Comparison of ENCODE assay signal across 32 cellular contexts in genomic region chr20:12598894-12599293, GRCh38.
DNase-seq lines count a peak whose midpoint lies in the region; ATAC-seq and TF ChIP-seq lines count a peak whose summit lies in the region.
"Had no signal": no experiment of that assay in that cellular context is flagged by ENCODE, and none has a peak within 500 bp of the region (broad histone marks: within the 10 kb centered on the region; RNA-seq: fewer than 3 reads in every experiment).

No MANE protein-coding gene starts in this region.

- peak overlapping the region; percentile 17; the same call in 1 of the 2 replicates for H3K4me2 ChIP-seq in KMS-11

- H3K27me3 Mint-ChIP-seq in nephron progenitor cell (ENCODE audit: low read depth, poor library complexity): no peaks in the 10 kb centered on the region
- H3K27me3 Mint-ChIP-seq: activated CD4-positive, alpha-beta T cell treated with anti-CD3 and anti-CD28 coated beads, Interleukin-2, amount 10 ng/mL, durations not matched to agents 7 days and 5 days; activated naive CD8-positive, alpha-beta T cell treated with anti-CD3 and anti-CD28 coated beads, Interleukin-2, amount 10 ng/mL, durations not matched to agents 7 days and 5 days; CD8-positive, alpha-beta memory T cell; effector memory CD8-positive, alpha-beta T cell; T-cell had no signal

- DNase-seq in NCI-H748 (lab: John Stamatoyannopoulos, UW; ENCODE audit: unreplicated experiment) (peak; percentile 67), NCI-H748 treated with DMSO at 0.1 percent for 48 hours (lab: John Stamatoyannopoulos, UW) (no peak), NCI-H69 (lab: John Stamatoyannopoulos, UW) (peak; percentile 89), nephron progenitor cell (no peak)
- DNase-seq in stimulated activated CD4-positive, alpha-beta T cell treated with anti-CD3 and anti-CD28 coated beads, Interleukin-1b, Interleukin-23, amount 100 ng/mL, for 48 hours: no peak
- DNase-seq: ACHN; activated CD4-positive, alpha-beta T cell treated with anti-CD3 and anti-CD28 coated beads, Interleukin-2, amount 10 ng/mL, durations not matched to agents 7 days and 5 days; activated gamma-delta T cell; activated naive CD8-positive, alpha-beta T cell treated with anti-CD3 and anti-CD28 coated beads, Interleukin-2, amount 10 ng/mL, durations not matched to agents 7 days and 5 days; activated T-cell treated with anti-CD3 and anti-CD28 coated beads, Interleukin-2, amount 50 U/mL, for 1 hour; CD8-positive, alpha-beta memory T cell; central memory CD4-positive, alpha-beta T cell; cortex of kidney; effector memory CD8-positive, alpha-beta T cell; foreskin fibroblast; head of caudate nucleus; Kasumi-1; NCI-H2029 treated with DMSO at 0.1 percent for 48 hours; NCI-H446 treated with DMSO at 0.1 percent for 48 hours; ovary; Peyer's patch; stimulated activated CD4-positive, alpha-beta T cell treated with anti-CD3 and anti-CD28 coated beads, Interleukin-4, amount 100 ng/mL, for 4 hours; T-cell; tibial artery; WERI-Rb-1 had no signal

- no peak overlapping the region for H2AFZ ChIP-seq in KMS-11 (ENCODE audit: low read depth)

- no peak overlapping the region for H3K27ac ChIP-seq in KMS-11
- H3K27ac ChIP-seq: ovary, Peyer's patch, SJSA1, tibial artery, WERI-Rb-1 had no signal

- TF ChIP-seq CTCF in KMS-11 (conservative IDR thresholded peaks at IDR 0.05; ENCODE audit: low read depth, low read length) (no peak), nephron progenitor cell (IDR thresholded peaks at IDR 0.05) (no peak)

- H3K36me3 ChIP-seq in KMS-11 (ENCODE audit: insufficient read depth): no peaks in the 10 kb centered on the region
- H3K36me3 ChIP-seq: ovary, Peyer's patch, SJSA1, tibial artery, WERI-Rb-1 had no signal

- H4K20me1 ChIP-seq in KMS-11 (ENCODE audit: insufficient read depth): no peaks in the 10 kb centered on the region

- no peak overlapping the region for H3K4me3 Mint-ChIP-seq in nephron progenitor cell
- H3K4me3 Mint-ChIP-seq: activated CD4-positive, alpha-beta T cell treated with anti-CD3 and anti-CD28 coated beads, Interleukin-2, amount 10 ng/mL, durations not matched to agents 7 days and 5 days; activated naive CD8-positive, alpha-beta T cell treated with anti-CD3 and anti-CD28 coated beads, Interleukin-2, amount 10 ng/mL, durations not matched to agents 7 days and 5 days; CD8-positive, alpha-beta memory T cell; effector memory CD8-positive, alpha-beta T cell; T-cell had no signal

- no peaks in the 10 kb centered on the region for H3K9me3 Mint-ChIP-seq in nephron progenitor cell

- ATAC-seq in HG03442 (IDR thresholded peaks at IDR 0.05; ENCODE audit: unreplicated experiment): no peak
- ATAC-seq: effector memory CD8-positive, alpha-beta T cell; esophagus mucosa; HCT116; HepG2; left lobe of liver; T-cell had no signal

- H3K4me3 ChIP-seq in KMS-11 (IDR thresholded peaks at IDR 0.05; ENCODE audit: insufficient read depth, low read depth, low read length): no peak overlapping the region
- H3K4me3 ChIP-seq: ovary, Peyer's patch, SJSA1, tibial artery had no signal

- H3K27me3 ChIP-seq in KMS-11 (ENCODE audit: insufficient read depth, low read depth): no peaks in the 10 kb centered on the region
- H3K27me3 ChIP-seq: ovary, Peyer's patch, SJSA1, tibial artery had no signal

- H3K79me2 ChIP-seq in KMS-11 (ENCODE audit: insufficient read depth, low read depth): no peaks in the 10 kb centered on the region

- peak overlapping the region; percentile 8 for H3K27ac Mint-ChIP-seq in nephron progenitor cell
- H3K27ac Mint-ChIP-seq: activated CD4-positive, alpha-beta T cell treated with anti-CD3 and anti-CD28 coated beads, Interleukin-2, amount 10 ng/mL, durations not matched to agents 7 days and 5 days; activated naive CD8-positive, alpha-beta T cell treated with anti-CD3 and anti-CD28 coated beads, Interleukin-2, amount 10 ng/mL, durations not matched to agents 7 days and 5 days; CD8-positive, alpha-beta memory T cell; effector memory CD8-positive, alpha-beta T cell; T-cell had no signal

- H3K36me3 Mint-ChIP-seq in nephron progenitor cell (ENCODE audit: low read depth): no peaks in the 10 kb centered on the region
- H3K36me3 Mint-ChIP-seq: activated naive CD8-positive, alpha-beta T cell treated with anti-CD3 and anti-CD28 coated beads, Interleukin-2, amount 10 ng/mL, durations not matched to agents 7 days and 5 days; CD8-positive, alpha-beta memory T cell; T-cell had no signal

- H3K4me1 ChIP-seq in KMS-11 (ENCODE audit: low read depth, poor library complexity, severe bottlenecking): peaks cover 30% of the 10 kb centered on the region
- H3K4me1 ChIP-seq: Peyer's patch, SJSA1, tibial artery had no signal

- H3K9ac ChIP-seq in KMS-11: no peak overlapping the region

- H3K4me1 Mint-ChIP-seq in nephron progenitor cell: peaks cover 30% of the 10 kb centered on the region
- H3K4me1 Mint-ChIP-seq: activated CD4-positive, alpha-beta T cell treated with anti-CD3 and anti-CD28 coated beads, Interleukin-2, amount 10 ng/mL, durations not matched to agents 7 days and 5 days; activated naive CD8-positive, alpha-beta T cell treated with anti-CD3 and anti-CD28 coated beads, Interleukin-2, amount 10 ng/mL, durations not matched to agents 7 days and 5 days; T-cell had no signal

Comparison
In these comparisons a context has a peak if more than half of its experiments do, and no peak if none do; other contexts are left out.
1. DNase-seq: peak in NCI-H748 (single experiment) and NCI-H69 (single experiment); none in NCI-H748 treated with DMSO at 0.1 percent for 48 hours (single experiment), nephron progenitor cell (single experiment) and stimulated activated CD4-positive, alpha-beta T cell treated with anti-CD3 and anti-CD28 coated beads, Interleukin-1b, Interleukin-23, amount 100 ng/mL, for 48 hours (single experiment).